ENCODE assay signal across 8 cellular contexts in genomic region chr14:54566410-54567223, GRCh38. TPM values are rescaled to one million over a fixed set of nuclear protein-coding genes. Genes with fewer than 3 reads are reported as not detected.
DNase-seq lines count a peak whose midpoint lies in the region; ATAC-seq lines count a peak whose summit lies in the region.

TSS of gene SAMD4A (plus strand) at chr14:54567128. CDS start at chr14:54567917, 789 bp downstream.

- DNase-seq in AG08396 (ENCODE audit: low spot score) = peak; percentile 75
- peak; percentile 34 for DNase-seq in NCI-H524 treated with DMSO at 0.1 percent for 48 hours (lab: John Stamatoyannopoulos, UW)
- DNase-seq in activated CD8-positive, alpha-beta memory T cell treated with anti-CD3 and anti-CD28 coated beads for 48 hours (ENCODE audit: low read depth in 2 of 3, low spot score in 2 of 3) = peak; percentile 15 to 41 (median 33)
- DNase-seq in effector memory CD8-positive, alpha-beta T cell = peak; percentile 25 to 39 (median 33)
- DNase-seq in lung microvascular endothelial cell (ENCODE audit: low read depth in 2 of 2) = peak; percentile 72 to 88
- DNase-seq in stimulated activated CD8-positive, alpha-beta memory T cell treated with anti-CD3 and anti-CD28 coated beads, Interleukin-15, amount 100 ng/mL, for 4 hours (ENCODE audit: low read depth in 2 of 2) = peak; percentile 25 to 37

- peaks cover 7 to 14% of the 10 kb centered on the region in 2 donors for H3K4me1 Mint-ChIP-seq in effector memory CD8-positive, alpha-beta T cell (ENCODE audit: low read depth in 2 of 2)

- peaks cover 14 to 26% of the 10 kb centered on the region in 2 donors for H3K27me3 Mint-ChIP-seq in effector memory CD8-positive, alpha-beta T cell

- H3K9me3 Mint-ChIP-seq in effector memory CD8-positive, alpha-beta T cell = no peaks in the 10 kb centered on the region

- H3K4me3 Mint-ChIP-seq in effector memory CD8-positive, alpha-beta T cell = peak within 1 kb of the TSS; percentile 88 to 90

- H3K36me3 Mint-ChIP-seq in effector memory CD8-positive, alpha-beta T cell (ENCODE audit: insufficient read depth) = peaks cover 16% of the 10 kb centered on the region

- ATAC-seq in GM18873 (IDR thresholded peaks at IDR 0.05; ENCODE audit: low FRiP score, unreplicated experiment) (peak; percentile 30), HG03103 (IDR thresholded peaks at IDR 0.05; ENCODE audit: low read depth, unreplicated experiment) (peak; percentile 38)
- ATAC-seq in effector memory CD8-positive, alpha-beta T cell (replicated peaks) = peak; percentile 20

- peak within 1 kb of the TSS; percentile 65 to 75 for H3K27ac Mint-ChIP-seq in effector memory CD8-positive, alpha-beta T cell

RNA-seq across cellular contexts. Expression of gene SAMD4A, which starts in this region (rescaled TPM):
- 19.6 and 43.5 TPM in 2 replicates for total RNA-seq in lung microvascular endothelial cell

Comparison
In these comparisons a context has a peak if more than half of its experiments do, and no peak if none do; other contexts are left out.
1. Peak in every context shown above with its lines: DNase-seq and ATAC-seq.